Comparison of ENCODE assay signal across 15 cellular contexts in the genomic region with DNA sequence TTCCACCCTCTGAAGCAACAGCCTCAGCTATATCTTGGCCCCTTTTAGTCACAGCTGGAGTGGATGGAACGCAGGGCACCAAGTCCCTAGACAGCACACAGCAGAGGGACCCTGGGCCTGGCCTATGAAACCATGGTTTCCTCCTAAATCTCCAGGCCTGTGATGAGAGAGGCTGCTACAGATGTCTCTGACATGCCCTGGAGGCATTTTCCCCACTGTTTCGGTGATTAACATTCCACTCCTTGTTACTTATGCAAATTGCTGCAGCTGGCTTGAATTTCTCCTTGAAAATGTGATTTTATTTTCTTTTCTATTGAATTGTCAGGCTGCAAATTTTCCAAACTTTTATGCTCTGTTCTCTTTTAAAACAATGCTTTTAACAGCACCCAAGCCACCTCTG.
"Had no signal": no experiment of that assay in that cellular context is flagged by ENCODE, and none has a peak within 500 bp of the region (broad histone marks: within the 10 kb centered on the region; RNA-seq: fewer than 3 reads in every experiment).

No MANE protein-coding gene starts in this region.

- ATAC-seq: activated CD8-positive, alpha-beta T cell treated with anti-CD3 and anti-CD28 coated beads, Interleukin-2, amount 10 ng/mL, durations not matched to agents 7 days and 5 days; activated T-cell treated with anti-CD3 and anti-CD28 coated beads, Interleukin-2, amount 50 U/mL, for 72 hours; gastroesophageal sphincter; right lobe of liver had no signal

- H3K4me3 ChIP-seq: breast epithelium, gastroesophageal sphincter, prostate gland, right lobe of liver had no signal

- DNase-seq: activated B cell treated with CpG ODN at 0.5 μM for 24 hours; activated CD4-positive, alpha-beta T cell treated with anti-CD3 and anti-CD28 coated beads for 48 hours; activated CD8-positive, alpha-beta memory T cell treated with anti-CD3 and anti-CD28 coated beads, Interleukin-2, amount 50 U/mL, for 48 hours; activated CD8-positive, alpha-beta T cell treated with anti-CD3 and anti-CD28 coated beads, Interleukin-2, amount 10 ng/mL, durations not matched to agents 7 days and 5 days; activated gamma-delta T cell; activated naive CD8-positive, alpha-beta T cell treated with anti-CD3 and anti-CD28 coated beads for 36 hours; activated T-cell treated with anti-CD3 and anti-CD28 coated beads, Interleukin-2, amount 50 U/mL, for 72 hours; cerebellar nuclear complex; effector CD8-positive, alpha-beta T cell; mesenchymal stem cell; right lobe of liver; SW 1271 had no signal
